Comparison of ENCODE assay signal across 27 cellular contexts in the genomic region with DNA sequence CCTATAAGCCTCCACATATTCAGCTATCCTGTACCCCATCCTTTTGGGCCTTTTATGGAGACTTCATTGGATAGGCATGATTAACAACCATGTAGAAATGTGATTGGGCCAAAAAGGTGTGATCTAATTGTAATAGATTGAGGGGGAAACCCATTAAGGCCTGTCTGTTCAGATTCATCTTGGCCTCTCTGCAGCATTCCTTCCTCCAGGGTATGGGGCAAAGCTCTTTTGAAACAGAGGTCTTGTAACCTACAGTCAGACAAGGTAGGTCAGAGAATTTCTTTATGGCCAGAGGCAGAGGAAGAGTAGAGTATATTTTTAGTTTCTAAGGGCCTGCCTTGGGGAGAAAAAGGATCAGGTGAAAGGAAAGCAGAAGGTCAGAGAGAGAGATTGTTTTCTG.
"Had no signal": no experiment of that assay in that cellular context is flagged by ENCODE, and none has a peak within 500 bp of the region (broad histone marks: within the 10 kb centered on the region; RNA-seq: fewer than 3 reads in every experiment).

No MANE protein-coding gene starts in this region.

- H3K4me3 ChIP-seq: MG63, SJCRH30, SK-N-MC had no signal

- ATAC-seq: activated CD4-positive, alpha-beta T cell treated with anti-CD3 and anti-CD28 coated beads for 36 hours; activated CD4-positive, CD25-positive, alpha-beta regulatory T cell treated with anti-CD3 and anti-CD28 coated beads, Interleukin-2, amount 50 U/mL, for 24 hours; activated naive CD8-positive, alpha-beta T cell treated with anti-CD3 and anti-CD28 coated beads, Interleukin-2, amount 50 U/mL, for 24 hours; activated T-cell treated with anti-CD3 and anti-CD28 coated beads, Interleukin-2, amount 50 U/mL, for 4 hours; Panc1 had no signal

- DNase-seq: activated CD4-positive, alpha-beta memory T cell treated with anti-CD3 and anti-CD28 coated beads for 36 hours; activated CD4-positive, alpha-beta T cell treated with anti-CD3 and anti-CD28 coated beads for 36 hours; activated CD4-positive, alpha-beta T cell treated with anti-CD3 and anti-CD28 coated beads, Interleukin-2, amount 50 U/mL, for 1 hour; activated CD8-positive, alpha-beta memory T cell treated with anti-CD3 and anti-CD28 coated beads, Interleukin-2, amount 50 U/mL, for 4 hours; activated gamma-delta T cell treated with Interleukin-2 at 50 U/mL for 16 hours; activated naive CD4-positive, alpha-beta T cell treated with anti-CD3 and anti-CD28 coated beads for 36 hours; activated naive CD8-positive, alpha-beta T cell treated with anti-CD3 and anti-CD28 coated beads, Interleukin-2, amount 50 U/mL, for 24 hours; activated T-cell treated with anti-CD3 and anti-CD28 coated beads for 4 hours; activated T-cell treated with anti-CD3 and anti-CD28 coated beads, Interleukin-2, amount 50 U/mL, for 4 hours; anterior cingulate cortex; central memory CD4-positive, alpha-beta T cell; Karpas-422; KBM-7; MG63; NCI-H1048; NCI-H1105 treated with DMSO at 0.1 percent for 48 hours; NCI-H1436; NCI-H1694; NCI-H2029; NCI-H345; NCI-H524 treated with DMSO at 0.1 percent for 48 hours; SHP77; SJCRH30; T1000 had no signal
